ENCODE assay signal across 24 cellular contexts in genomic region chr1:111768023-111768422, GRCh38. TPM values are rescaled to one million over a fixed set of nuclear protein-coding genes. Genes with fewer than 3 reads are reported as not detected.
A peak's percentile ranks its signal among the peaks of the same experiment; 100 is the strongest.
DNase-seq lines count a peak whose midpoint lies in the region; ATAC-seq, FAIRE-seq and TF ChIP-seq lines count a peak whose summit lies in the region.
"Had no signal": no experiment of that assay in that cellular context is flagged by ENCODE, and none has a peak within 500 bp of the region (broad histone marks: within the 10 kb centered on the region; RNA-seq: fewer than 3 reads in every experiment).

No MANE protein-coding gene starts in this region.

- H3K27me3 Mint-ChIP-seq in IgD-negative memory B cell = no peaks in the 10 kb centered on the region
- no peaks in the 10 kb centered on the region for H3K27me3 Mint-ChIP-seq in natural killer cell treated with Interleukin-12 subunit alpha and Interleukin-12 subunit beta and Interleukin-15 and Interleukin-18, amount 100 ng/mL, for 72 hours
- H3K27me3 Mint-ChIP-seq: CD8-positive, alpha-beta memory T cell had no signal

- peaks cover 2 to 7% (median 4%) of the 10 kb centered on the region in 3 donors for H3K4me1 Mint-ChIP-seq in IgD-negative memory B cell
- no peaks in the 10 kb centered on the region for H3K4me1 Mint-ChIP-seq in natural killer cell treated with Interleukin-12 subunit alpha and Interleukin-12 subunit beta and Interleukin-15 and Interleukin-18, amount 100 ng/mL, for 72 hours (ENCODE audit: low read depth in 2 of 2)
- H3K4me1 Mint-ChIP-seq: H9 had no signal

- peaks cover 1% of the 10 kb centered on the region for H3K36me3 Mint-ChIP-seq in IgD-negative memory B cell
- peaks cover 10% of the 10 kb centered on the region for H3K36me3 Mint-ChIP-seq in natural killer cell treated with Interleukin-12 subunit alpha and Interleukin-12 subunit beta and Interleukin-15 and Interleukin-18, amount 100 ng/mL, for 72 hours

- intact Hi-C loops in K562 (cut with micrococcal nuclease) = loop anchor here (5.0 kb wide), 1 partner anchor 261 kb away; no protein-coding TSS in a partner anchor

- no peak for FAIRE-seq in K562 (lab: Jason Lieb, UNC)
- FAIRE-seq: GM12878, HepG2 had no signal

- TF ChIP-seq CTCF in K562 (IDR thresholded peaks at IDR 0.05 in 2 of 3, conservative IDR thresholded peaks at IDR 0.05 in 1 of 3; ENCODE audit: insufficient read depth in 2 of 3, low read depth in 1 of 3, low read length in 3 of 3) (no peak), hepatocyte (IDR thresholded peaks at IDR 0.05; ENCODE audit: poor library complexity) (no peak)

- DNase-seq in NCI-H345 (lab: John Stamatoyannopoulos, UW) (peak; percentile 42), NCI-H345 treated with DMSO at 0.1 percent for 48 hours (lab: John Stamatoyannopoulos, UW; ENCODE audit: unreplicated experiment) (no peak), DMS153 treated with DMSO at 0.1 percent for 48 hours (lab: John Stamatoyannopoulos, UW; ENCODE audit: unreplicated experiment) (peak; percentile 7), K562 (ENCODE audit: extremely low read depth in 1 of 4, low spot score in 3 of 4) (no peak), hepatocyte (ENCODE audit: low spot score) (no peak)
- no peak for DNase-seq in NK-92 treated with Interleukin-12 subunit alpha and Interleukin-12 subunit beta, amount 100 ng/mL, for 24 hours (lab: John Stamatoyannopoulos, UW)
- DNase-seq in natural killer cell treated with Interleukin-12 subunit alpha and Interleukin-12 subunit beta and Interleukin-15 and Interleukin-18, amount 100 ng/mL, for 72 hours (ENCODE audit: low spot score) = no peak
- DNase-seq: Calu3; CD8-positive, alpha-beta memory T cell; DMS79 treated with DMSO at 0.1 percent for 48 hours; H9; MV-4-11; NCI-H1105 treated with DMSO at 0.1 percent for 48 hours; NCI-H1694; NCI-H446 treated with DMSO at 0.1 percent for 48 hours; PC-3; Right ventricle myocardium superior had no signal

- no TSS peak for BruUV-seq in K562 (replicated peaks; lab: Mats Ljungman, UMichigan)

- peaks cover 67% of the 10 kb centered on the region for H3K36me3 ChIP-seq in K562 (ENCODE audit: control insufficient read depth, insufficient read depth, low read length)
- no peaks in the 10 kb centered on the region for H3K36me3 ChIP-seq in hepatocyte (replicated peaks; ENCODE audit: insufficient read depth, low read depth)

- H3K4me3 ChIP-seq in K562 (no peak overlapping the region), hepatocyte (no peak overlapping the region)
- H3K4me3 ChIP-seq: GM12878 had no signal

- no peaks in the 10 kb centered on the region; the same call in 1 of the 2 replicates for H4K20me1 ChIP-seq in K562 (replicated peaks; ENCODE audit: control insufficient read depth, insufficient read depth, low read length)
- no peaks in the 10 kb centered on the region for H4K20me1 ChIP-seq in hepatocyte (ENCODE audit: insufficient read depth, poor library complexity, severe bottlenecking)

- no peaks in the 10 kb centered on the region for H3K9me1 ChIP-seq in K562 (ENCODE audit: control insufficient read depth, insufficient read depth, low read length)

- H3K9me3 Mint-ChIP-seq in IgD-negative memory B cell = no peaks in the 10 kb centered on the region
- no peaks in the 10 kb centered on the region for H3K9me3 Mint-ChIP-seq in natural killer cell treated with Interleukin-12 subunit alpha and Interleukin-12 subunit beta and Interleukin-15 and Interleukin-18, amount 100 ng/mL, for 72 hours
- H3K9me3 Mint-ChIP-seq: CD8-positive, alpha-beta memory T cell; H9 had no signal

- TF ChIP-seq RAD21 in K562 (CRISPR knock-in tag; conservative IDR thresholded peaks at IDR 0.05 in 1 of 2, IDR thresholded peaks at IDR 0.05 in 1 of 2) = no peak

- H3K9me2 ChIP-seq in hepatocyte (replicated peaks; ENCODE audit: insufficient read depth) = no peaks in the 10 kb centered on the region

- CTCF ChIA-PET in K562 (lab: Yijun Ruan, JAX; ENCODE audit: low intra/inter-chr PET ratio) = interaction anchor here (1.3 to 5.1 kb wide), 3 partner anchors 53 to 545 kb away, joined by 3 to 61 read pairs (median 39); no protein-coding TSS in a partner anchor

- no peaks in the 10 kb centered on the region for H3K9me3 ChIP-seq in K562 (replicated peaks; ENCODE audit: control insufficient read depth, insufficient read depth, low read depth, low read length)
- H3K9me3 ChIP-seq in hepatocyte (ENCODE audit: low read depth) = no peaks in the 10 kb centered on the region

- H3K9ac ChIP-seq in K562 (ENCODE audit: insufficient read depth in 1 of 2, low read depth in 2 of 2, low read length in 2 of 2) = no peak overlapping the region
- H3K9ac ChIP-seq: KMS-11 had no signal

- peak overlapping the region in 2 of 3 donors; percentile 20 to 77 for H3K27ac Mint-ChIP-seq in IgD-negative memory B cell
- no peak overlapping the region for H3K27ac Mint-ChIP-seq in natural killer cell treated with Interleukin-12 subunit alpha and Interleukin-12 subunit beta and Interleukin-15 and Interleukin-18, amount 100 ng/mL, for 72 hours
- H3K27ac Mint-ChIP-seq: H9 had no signal

- no peak overlapping the region for H3K4me3 Mint-ChIP-seq in IgD-negative memory B cell
- no peak overlapping the region for H3K4me3 Mint-ChIP-seq in natural killer cell treated with Interleukin-12 subunit alpha and Interleukin-12 subunit beta and Interleukin-15 and Interleukin-18, amount 100 ng/mL, for 72 hours
- H3K4me3 Mint-ChIP-seq: CD8-positive, alpha-beta memory T cell; H9 had no signal

- POLR2A ChIA-PET in K562 (lab: Yijun Ruan, JAX) = interaction anchor here (0.7 to 5.9 kb wide), 8 partner anchors 12 to 456 kb away, joined by 3 to 43 read pairs (median 3); partner anchors contain the start of gene DDX20

- peaks cover 3% of the 10 kb centered on the region; the same call in 1 of the 3 replicates for H3K79me2 ChIP-seq in K562 (ENCODE audit: control insufficient read depth, insufficient read depth, low read length)
- no peaks in the 10 kb centered on the region for H3K79me2 ChIP-seq in hepatocyte

- TF ChIP-seq EP300 in K562 (IDR thresholded peaks at IDR 0.05; ENCODE audit: low read length) = no peak

- no peak for ATAC-seq in K562
- ATAC-seq in natural killer cell treated with Interleukin-12 subunit alpha and Interleukin-12 subunit beta and Interleukin-15 and Interleukin-18, amount 100 ng/mL, for 72 hours = no peak
- ATAC-seq: HepG2, PC-3 had no signal

- no peaks in the 10 kb centered on the region for H3K4me1 ChIP-seq in K562 (replicated peaks in 1 of 2; ENCODE audit: control insufficient read depth in 2 of 2, insufficient read depth in 2 of 2, low read length in 2 of 2)
- H3K4me1 ChIP-seq in hepatocyte (ENCODE audit: insufficient read depth) = no peaks in the 10 kb centered on the region

- no peak overlapping the region for H3K27ac ChIP-seq in K562 (ENCODE audit: extremely low read depth, low read depth, low read length)
- H3K27ac ChIP-seq in hepatocyte = no peak overlapping the region
- H3K27ac ChIP-seq: C4-2B, HL-60, KMS-11 had no signal

- H3K4me2 ChIP-seq in K562 (ENCODE audit: insufficient read depth, low read length) (no peak overlapping the region), hepatocyte (no peak overlapping the region)
- H3K4me2 ChIP-seq: KMS-11 had no signal

- TF ChIP-seq POLR2A in K562 (conservative IDR thresholded peaks at IDR 0.05) = no peak

- H2AFZ ChIP-seq in K562 (ENCODE audit: low read depth, low read length) (no peak overlapping the region), hepatocyte (no peak overlapping the region)

- in situ Hi-C loops in K562 (cut with MboI) = loop anchor here (5.0 kb wide), 1 partner anchor 546 kb away; no protein-coding TSS in a partner anchor

- H3K27me3 ChIP-seq in K562 (ENCODE audit: control insufficient read depth in 2 of 2, insufficient read depth in 2 of 2, low read length in 2 of 2) (no peaks in the 10 kb centered on the region), hepatocyte (no peaks in the 10 kb centered on the region)

RNA-seq across cellular contexts. Expression of gene DDX20, which starts 12.3 kb away (rescaled TPM):
- polyA plus RNA-seq in IgD-negative memory B cell = 12.2 TPM
- total RNA-seq in K562 (2011; cell fraction: chromatin; rRNA removed; ENCODE audit: low replicate concordance) = 11.2 and 36.6 TPM in 2 replicates
- total RNA-seq in K562 (2011; cell fraction: nucleolus; rRNA removed) = 8.7 and 9.2 TPM in 2 replicates
- total RNA-seq in K562 (2011; cell fraction: nucleoplasm; rRNA removed) = 11.8 and 13.9 TPM in 2 replicates
- total RNA-seq in K562 (2014; rRNA removed) = 29.3 and 29.9 TPM in 2 replicates
- total RNA-seq in K562 (2014; rRNA removed; fragmentation: Illumina TruSeq; extraction: Trizol) = 29.6 and 32.6 TPM in 2 replicates
- 30.0 and 33.4 TPM in 2 replicates for total RNA-seq in K562 (2015; rRNA removed; fragmentation: Illumina TruSeq; extraction: Trizol)
- 21.3 and 22.1 TPM in 2 replicates for total RNA-seq in K562 (2021)
- polyA plus RNA-seq in K562 (2011; rRNA removed) = 18.3 and 24.5 TPM in 2 replicates
- polyA plus RNA-seq in K562 (2011; cell fraction: cytosol; rRNA removed) = 7.0 and 10.0 TPM in 2 replicates
- polyA plus RNA-seq in K562 (2011; cell fraction: nucleus; rRNA removed) = 18.8 and 25.7 TPM in 2 replicates
- 10.5 and 14.3 TPM in 2 replicates for polyA plus RNA-seq in K562 (2012)
- 24.5 and 26.1 TPM in 2 replicates for polyA plus RNA-seq in K562 (2014; fragmentation: Illumina TruSeq; extraction: Trizol)
- polyA plus RNA-seq in K562 (2014; fragmentation: Nextera tagmentation; extraction: Ambion mirVana) = 1 to 10 TPM; 8.3 to 8.5 TPM
- polyA plus RNA-seq in K562 (2014; rRNA removed) = 15.3 and 17.6 TPM in 2 replicates
- 33.7 and 37.1 TPM in 2 replicates for polyA minus RNA-seq in K562 (2011; rRNA and poly(A)+ RNA removed)
- 16.9 and 18.9 TPM in 2 replicates for polyA minus RNA-seq in K562 (2011; cell fraction: cytosol; rRNA and poly(A)+ RNA removed)
- polyA minus RNA-seq in K562 (2011; cell fraction: nucleus; rRNA and poly(A)+ RNA removed) = 14.1 and 30.2 TPM in 2 replicates
- 10 to 100 TPM; 18.5 to 22.7 TPM for total RNA-seq in natural killer cell treated with Interleukin-12 subunit alpha and Interleukin-12 subunit beta and Interleukin-15 and Interleukin-18, amount 100 ng/mL, for 72 hours
- total RNA-seq in hepatocyte = 19.4 and 19.5 TPM in 2 replicates
- polyA plus RNA-seq in hepatocyte = 6.7 and 7.7 TPM in 2 replicates

RNA-seq across cellular contexts. Expression of gene INKA2, which starts 28.8 kb away (rescaled TPM):
- polyA plus RNA-seq in IgD-negative memory B cell (1.3 TPM), K562 (2011; rRNA removed) (0.24 and 0.43 TPM in 2 replicates), K562 (2014; fragmentation: Illumina TruSeq; extraction: Trizol) (0.12 and 0.14 TPM in 2 replicates), K562 (2014; fragmentation: Nextera tagmentation; extraction: Ambion mirVana) (under 1 TPM in 1 of 2 experiments, not detected in 1; 0.04 TPM), K562 (2014; rRNA removed) (0.12 and 0.53 TPM in 2 replicates), hepatocyte (1.8 and 3.4 TPM in 2 replicates)
- total RNA-seq in K562 (2011; cell fraction: chromatin; rRNA removed; ENCODE audit: low replicate concordance) = 0.14 and 0.76 TPM in 2 replicates
- 0.50 and 0.79 TPM in 2 replicates for total RNA-seq in K562 (2011; cell fraction: nucleolus; rRNA removed)
- 0.51 and 0.61 TPM in 2 replicates for total RNA-seq in K562 (2011; cell fraction: nucleoplasm; rRNA removed)
- total RNA-seq in K562 (2014; rRNA removed) (0.27 and 0.41 TPM in 2 replicates), K562 (2014; rRNA removed; fragmentation: Illumina TruSeq; extraction: Trizol) (0.32 and 0.33 TPM in 2 replicates), K562 (2015; rRNA removed; fragmentation: Illumina TruSeq; extraction: Trizol) (0.25 and 0.26 TPM in 2 replicates), K562 (2021) (0.45 and 1.4 TPM in 2 replicates), hepatocyte (0.44 and 3.2 TPM in 2 replicates)
- 0.35 and 0.75 TPM in 2 replicates for polyA plus RNA-seq in K562 (2011; cell fraction: cytosol; rRNA removed)
- polyA plus RNA-seq in K562 (2011; cell fraction: nucleus; rRNA removed) = 0.10 and 0.37 TPM in 2 replicates
- 0.46 and 0.72 TPM in 2 replicates for polyA plus RNA-seq in K562 (2012)
- 0.49 and 1.9 TPM in 2 replicates for polyA minus RNA-seq in K562 (2011; rRNA and poly(A)+ RNA removed)
- polyA minus RNA-seq in K562 (2011; cell fraction: cytosol; rRNA and poly(A)+ RNA removed) = 0.29 TPM in 1 of 2 replicates, not detected in the other
- 0.13 and 1.00 TPM in 2 replicates for polyA minus RNA-seq in K562 (2011; cell fraction: nucleus; rRNA and poly(A)+ RNA removed)
- under 1 TPM in 1 of 2 donors, not detected in 1; 0.45 TPM for total RNA-seq in natural killer cell treated with Interleukin-12 subunit alpha and Interleukin-12 subunit beta and Interleukin-15 and Interleukin-18, amount 100 ng/mL, for 72 hours
- total RNA-seq: A172, Calu3 had no signal
- polyA plus RNA-seq: CD8-positive, alpha-beta memory T cell had no signal

Comparison
In these comparisons a context has a peak if more than half of its experiments do, and no peak if none do; other contexts are left out.
1. DNase-seq: peak in NCI-H345 (single experiment) and DMS153 treated with DMSO at 0.1 percent for 48 hours (single experiment); none in NCI-H345 treated with DMSO at 0.1 percent for 48 hours (single experiment), K562 (0 of 4), NK-92 treated with Interleukin-12 subunit alpha and Interleukin-12 subunit beta, amount 100 ng/mL, for 24 hours (single experiment), natural killer cell treated with Interleukin-12 subunit alpha and Interleukin-12 subunit beta and Interleukin-15 and Interleukin-18, amount 100 ng/mL, for 72 hours (single experiment) and hepatocyte (single experiment).
2. H3K27ac Mint-ChIP-seq: peak in IgD-negative memory B cell (2 of 3); none in natural killer cell treated with Interleukin-12 subunit alpha and Interleukin-12 subunit beta and Interleukin-15 and Interleukin-18, amount 100 ng/mL, for 72 hours (0 of 2).